Comparison of ENCODE assay signal across 8 cellular contexts in genomic region chr2:227479865-227480475, GRCh38. TPM values are rescaled to one million over a fixed set of nuclear protein-coding genes. Genes with fewer than 3 reads are reported as not detected.
DNase-seq lines count a peak whose midpoint lies in the region; ATAC-seq lines count a peak whose summit lies in the region.

No MANE protein-coding gene starts in this region.

- ATAC-seq in HG02610 (IDR thresholded peaks at IDR 0.05; ENCODE audit: unreplicated experiment) (peak; percentile 24), HG03025 (IDR thresholded peaks at IDR 0.05; ENCODE audit: low FRiP score, unreplicated experiment) (no peak)

- intact Hi-C loops in head of caudate nucleus (cut with DNase I): no loop called here

- in situ Hi-C loops in SK-MEL-5 (cut with HindIII; ENCODE audit: low pct_unique_long_range_greater_than_20kb, low sequenced_read_pairs): no loop called here

- peak; percentile 7 for DNase-seq in SKM-1 treated with dmso at 0.1 percent for 144 hours (lab: John Stamatoyannopoulos, UW; ENCODE audit: unreplicated experiment)
- DNase-seq in SKM-1 (lab: John Stamatoyannopoulos, UW; ENCODE audit: unreplicated experiment): no peak
- DNase-seq in SK-MEL-5 (ENCODE audit: low read depth, low spot score): peak; percentile 56
- DNase-seq in glomerular visceral epithelial cell (ENCODE audit: extremely low spot score): peak; percentile 39
- DNase-seq in NCI-H1417 treated with DMSO at 0.1 percent for 48 hours (lab: John Stamatoyannopoulos, UW): no peak
- DNase-seq in head of caudate nucleus: no peak

RNA-seq across cellular contexts. Expression of gene AGFG1, which starts 8.0 kb away (rescaled TPM):
- 113 and 134 TPM in 2 replicates for total RNA-seq in SK-MEL-5 (2014; rRNA removed; shearing (Covaris generic))
- 80.8 and 94.8 TPM in 2 replicates for polyA plus RNA-seq in SK-MEL-5 (2015; cell fraction: cytosol; rRNA removed)
- 65.6 and 82.8 TPM in 2 replicates for polyA plus RNA-seq in SK-MEL-5 (2015; cell fraction: nucleus; rRNA removed)

Comparison
In these comparisons a context has a peak if more than half of its experiments do, and no peak if none do; other contexts are left out.
1. DNase-seq: peak in SKM-1 treated with dmso at 0.1 percent for 144 hours (single experiment), SK-MEL-5 (single experiment) and glomerular visceral epithelial cell (single experiment); none in SKM-1 (single experiment), NCI-H1417 treated with DMSO at 0.1 percent for 48 hours (single experiment) and head of caudate nucleus (0 of 42).